Comparison of ENCODE assay signal across 35 cellular contexts in genomic region chr11:17483505-17483904, GRCh38. TPM values are rescaled to one million over a fixed set of nuclear protein-coding genes. Genes with fewer than 3 reads are reported as not detected.
"Had no signal": no experiment of that assay in that cellular context is flagged by ENCODE, and none has a peak within 500 bp of the region (broad histone marks: within the 10 kb centered on the region; RNA-seq: fewer than 3 reads in every experiment).

No MANE protein-coding gene starts in this region.

- ATAC-seq: activated naive CD4-positive, alpha-beta T cell treated with anti-CD3 and anti-CD28 coated beads, Interleukin-2, amount 50 U/mL, for 72 hours; activated naive CD8-positive, alpha-beta T cell treated with anti-CD3 and anti-CD28 coated beads, Interleukin-2, amount 50 U/mL, for 24 hours; activated T-cell treated with anti-CD3 and anti-CD28 coated beads, Interleukin-2, amount 50 U/mL, for 4 hours; activated T-cell treated with anti-CD3 and anti-CD28 coated beads, Interleukin-2, amount 50 U/mL, for 72 hours; activated T-helper 17 cell treated with anti-CD3 and anti-CD28 coated beads, Interleukin-2, amount 50 U/mL, for 72 hours; body of pancreas had no signal

- H3K27me3 ChIP-seq: adrenal gland, ascending aorta, body of pancreas, breast epithelium had no signal

- H3K36me3 ChIP-seq: adrenal gland, ascending aorta, brain microvascular endothelial cell, breast epithelium, cardiac muscle cell had no signal

- H3K27ac ChIP-seq: adrenal gland, ascending aorta, body of pancreas, brain microvascular endothelial cell, breast epithelium, cardiac muscle cell had no signal

- H3K4me1 ChIP-seq: adrenal gland, ascending aorta, body of pancreas, breast epithelium had no signal

- DNase-seq: activated effector memory CD4-positive, alpha-beta T cell treated with anti-CD3 and anti-CD28 coated beads, Interleukin-2, amount 50 U/mL, for 16 hours; activated effector memory CD4-positive, alpha-beta T cell treated with Interleukin-2 at 50 U/mL for 16 hours; activated gamma-delta T cell; activated gamma-delta T cell treated with Interleukin-2 at 50 U/mL for 16 hours; activated naive CD4-positive, alpha-beta T cell; activated naive CD4-positive, alpha-beta T cell treated with anti-CD3 and anti-CD28 coated beads for 36 hours; activated naive CD4-positive, alpha-beta T cell treated with anti-CD3 and anti-CD28 coated beads, Interleukin-2, amount 10 ng/mL, durations not matched to agents 7 days and 5 days; activated naive CD4-positive, alpha-beta T cell treated with anti-CD3 and anti-CD28 coated beads, Interleukin-2, amount 50 U/mL, for 16 hours; activated naive CD4-positive, alpha-beta T cell treated with Interleukin-2 at 50 U/mL for 16 hours; activated naive CD8-positive, alpha-beta T cell treated with anti-CD3 and anti-CD28 coated beads for 36 hours; activated naive CD8-positive, alpha-beta T cell treated with anti-CD3 and anti-CD28 coated beads, Interleukin-2, amount 10 ng/mL, durations not matched to agents 7 days and 5 days; activated naive CD8-positive, alpha-beta T cell treated with anti-CD3 and anti-CD28 coated beads, Interleukin-2, amount 50 U/mL, for 24 hours; activated T-cell treated with anti-CD3 and anti-CD28 coated beads, Interleukin-2, amount 50 U/mL, for 1 hour; activated T-cell treated with anti-CD3 and anti-CD28 coated beads, Interleukin-2, amount 50 U/mL, for 24 hours; activated T-cell treated with anti-CD3 and anti-CD28 coated beads, Interleukin-2, amount 50 U/mL, for 4 hours; activated T-cell treated with anti-CD3 and anti-CD28 coated beads, Interleukin-2, amount 50 U/mL, for 48 hours; activated T-cell treated with anti-CD3 and anti-CD28 coated beads, Interleukin-2, amount 50 U/mL, for 72 hours; adrenal gland; amniotic stem cell; amygdala; anterior cingulate cortex; aorta; body of pancreas; brain microvascular endothelial cell; caudate nucleus; central memory CD4-positive, alpha-beta T cell; cerebellar nuclear complex had no signal

- FAIRE-seq: astrocyte, bronchial epithelial cell had no signal

- H3K4me3 ChIP-seq: adrenal gland, ascending aorta, body of pancreas, breast epithelium, cardiac muscle cell had no signal

- H3K9me3 ChIP-seq: adrenal gland, ascending aorta, body of pancreas, breast epithelium had no signal

RNA-seq across cellular contexts. Expression of gene ABCC8, which starts 6.9 kb away (rescaled TPM):
- total RNA-seq: activated naive CD4-positive, alpha-beta T cell treated with anti-CD3 and anti-CD28 coated beads for 36 hours; activated naive CD4-positive, alpha-beta T cell treated with anti-CD3 and anti-CD28 coated beads, Interleukin-2, amount 50 U/mL, for 72 hours; activated naive CD8-positive, alpha-beta T cell treated with anti-CD3 and anti-CD28 coated beads for 36 hours; activated naive CD8-positive, alpha-beta T cell treated with anti-CD3 and anti-CD28 coated beads, Interleukin-2, amount 10 ng/mL, durations not matched to agents 7 days and 5 days; activated T-cell treated with anti-CD3 and anti-CD28 coated beads, Interleukin-2, amount 50 U/mL, for 4 hours; activated T-cell treated with anti-CD3 and anti-CD28 coated beads, Interleukin-2, amount 50 U/mL, for 72 hours; activated T-helper 17 cell treated with anti-CD3 and anti-CD28 coated beads, Interleukin-2, amount 50 U/mL, for 72 hours; ascending aorta; astrocyte; bronchial epithelial cell; chondrocyte had no signal
